Comparison of ENCODE assay signal across 8 cellular contexts in genomic region chr19:51016798-51017683, GRCh38. TPM values are rescaled to one million over a fixed set of nuclear protein-coding genes. Genes with fewer than 3 reads are reported as not detected.
A peak's percentile ranks its signal among the peaks of the same experiment; 100 is the strongest.
DNase-seq lines count a peak whose midpoint lies in the region; ATAC-seq and TF ChIP-seq lines count a peak whose summit lies in the region.

No MANE protein-coding gene starts in this region.

- H3K36me3 ChIP-seq in heart left ventricle (no peaks in the 10 kb centered on the region), trophoblast cell (ENCODE audit: control insufficient read depth in 1 of 2, insufficient read depth in 2 of 2, low read length in 2 of 2) (no peaks in the 10 kb centered on the region)

- H3K4me1 Mint-ChIP-seq in activated T-helper 17 cell treated with anti-CD3 and anti-CD28 coated beads, Interleukin-2, amount 50 U/mL, for 72 hours, result peaks cover 11% of the 10 kb centered on the region

- no peak for TF ChIP-seq POLR2A in heart left ventricle (IDR thresholded peaks at IDR 0.05)

- H3K9ac ChIP-seq in trophoblast cell (ENCODE audit: low read length), result no peak overlapping the region

- TF ChIP-seq CTCF in heart left ventricle (IDR thresholded peaks at IDR 0.05), result peak; percentile 28 to 76 (median 60)

- H3K4me1 ChIP-seq in heart left ventricle (peaks cover 0 to 33% (median 15%) of the 10 kb centered on the region in 12 donors), trophoblast cell (ENCODE audit: control insufficient read depth in 1 of 2, insufficient read depth in 2 of 2, low read length in 2 of 2) (peaks cover 7 to 8% of the 10 kb centered on the region in 2 experiments)

- H3K27ac ChIP-seq in heart left ventricle, result no peak overlapping the region
- no peak overlapping the region for H3K27ac ChIP-seq in trophoblast cell (ENCODE audit: low read depth, low read length)

- H3K4ac ChIP-seq in trophoblast cell (ENCODE audit: low read depth, low read length), result no peak overlapping the region

- WGBS in heart left ventricle, 4 donors, result 2 to 3% (median 2%) methylated on average over 50 to 68 of the region's 68 CpGs
- no CpG with 5 or more reads among the region's 68 CpGs for WGBS in trophoblast cell (ENCODE audit: extremely low coverage, insufficient coverage, insufficient read length)

- H3K27ac Mint-ChIP-seq in activated T-helper 17 cell treated with anti-CD3 and anti-CD28 coated beads, Interleukin-2, amount 50 U/mL, for 72 hours, result no peak overlapping the region

- intact Hi-C loops in Right ventricle myocardium inferior (cut with DNase I) (loop anchor here (10.0 kb wide), 1 partner anchor 148 kb away; no protein-coding TSS in a partner anchor), cardiac septum (cut with DNase I) (no loop called here), heart left ventricle (cut with DNase I) (loop anchor here in 3 of 10 donors (5.0 to 10.0 kb wide), 3 partner anchors 80 to 148 kb away; no protein-coding TSS in a partner anchor)

- no peaks in the 10 kb centered on the region for H3K79me2 ChIP-seq in trophoblast cell (ENCODE audit: control insufficient read depth, insufficient read depth, low read length, poor library complexity)

- H3K36me3 Mint-ChIP-seq in activated T-helper 17 cell treated with anti-CD3 and anti-CD28 coated beads, Interleukin-2, amount 50 U/mL, for 72 hours (ENCODE audit: low read depth), result peaks cover 12% of the 10 kb centered on the region

- no peaks in the 10 kb centered on the region for H3K79me1 ChIP-seq in trophoblast cell (ENCODE audit: low read length)

- peak; percentile 21 for ATAC-seq in Right ventricle myocardium inferior
- peak; percentile 50 for ATAC-seq in activated T-helper 17 cell treated with anti-CD3 and anti-CD28 coated beads, Interleukin-2, amount 50 U/mL, for 72 hours (replicated peaks)
- ATAC-seq in heart left ventricle, result peak in 3 of 4 donors; percentile 39 to 65 (median 57)
- ATAC-seq in HG03565 (IDR thresholded peaks at IDR 0.05; ENCODE audit: unreplicated experiment), result no peak

- H2AK5ac ChIP-seq in trophoblast cell (ENCODE audit: low read length), result no peak overlapping the region

- peaks cover 51% of the 10 kb centered on the region for H3K27me3 Mint-ChIP-seq in activated T-helper 17 cell treated with anti-CD3 and anti-CD28 coated beads, Interleukin-2, amount 50 U/mL, for 72 hours

- H2BK120ac ChIP-seq in trophoblast cell (ENCODE audit: insufficient read depth, low read length, poor library complexity), result no peak overlapping the region

- H4K91ac ChIP-seq in trophoblast cell (ENCODE audit: low read depth, low read length), result no peak overlapping the region

- H3K9me3 Mint-ChIP-seq in activated T-helper 17 cell treated with anti-CD3 and anti-CD28 coated beads, Interleukin-2, amount 50 U/mL, for 72 hours, result no peaks in the 10 kb centered on the region

- H3K18ac ChIP-seq in trophoblast cell (ENCODE audit: low read length), result peak overlapping the region; percentile 20

- H3K27me3 ChIP-seq in heart left ventricle, result peaks cover 30 to 78% (median 56%) of the 10 kb centered on the region in 9 donors
- H3K27me3 ChIP-seq in trophoblast cell (ENCODE audit: insufficient read depth, low read length), result peaks cover 19% of the 10 kb centered on the region

- no peak for DNase-seq in Right ventricle myocardium inferior (ENCODE audit: missing footprints)
- DNase-seq in cardiac septum (ENCODE audit: low spot score), result no peak
- peak; percentile 47 for DNase-seq in NCI-H82 (lab: John Stamatoyannopoulos, UW)
- peak in 3 of 5 donors; percentile 30 to 55 (median 43) for DNase-seq in heart left ventricle
- peak in 1 of 2 donors; percentile 26 for DNase-seq in trophoblast cell
- no peak for DNase-seq in GF-D8 (lab: John Stamatoyannopoulos, UW)

- no peak overlapping the region for H2BK12ac ChIP-seq in trophoblast cell (ENCODE audit: low read length)

- peak overlapping the region; percentile 34 for H3K14ac ChIP-seq in trophoblast cell (ENCODE audit: low read length)

- H4K12ac ChIP-seq in trophoblast cell (ENCODE audit: low read depth, low read length), result peak overlapping the region; percentile 39

- no peak overlapping the region for H3K23ac ChIP-seq in trophoblast cell (ENCODE audit: low read length)

- peak overlapping the region; percentile 36 for H4K8ac ChIP-seq in trophoblast cell (ENCODE audit: low read depth, low read length)

- peak overlapping the region; percentile 33 for H2AFZ ChIP-seq in trophoblast cell (ENCODE audit: insufficient read depth, low read length, poor library complexity)

- H3K9me3 ChIP-seq in heart left ventricle (no peaks in the 10 kb centered on the region), trophoblast cell (ENCODE audit: insufficient read depth, low read depth, low read length) (no peaks in the 10 kb centered on the region)

- no peak overlapping the region for H3K4me3 Mint-ChIP-seq in activated T-helper 17 cell treated with anti-CD3 and anti-CD28 coated beads, Interleukin-2, amount 50 U/mL, for 72 hours

- H2BK5ac ChIP-seq in trophoblast cell (ENCODE audit: low read depth, low read length, poor library complexity), result no peak overlapping the region

- peak overlapping the region in 11 of 12 donors; percentile 7 to 48 (median 37) for H3K4me3 ChIP-seq in heart left ventricle
- H3K4me3 ChIP-seq in trophoblast cell (ENCODE audit: low read depth, low read length), result peak overlapping the region; percentile 56

- H3K4me2 ChIP-seq in trophoblast cell (ENCODE audit: low read length), result peak overlapping the region; percentile 61

RNA-seq across cellular contexts. Expression of gene KLK10, which starts 2.5 kb away (rescaled TPM):
- total RNA-seq in Right ventricle myocardium inferior (not detected), cardiac septum (not detected), heart left ventricle (1 to 10 TPM in 1 of 9 donors, under 1 TPM in 4, not detected in 4; 0.12 to 4.0 (median 0.37) TPM)
- total RNA-seq in activated T-helper 17 cell treated with anti-CD3 and anti-CD28 coated beads, Interleukin-2, amount 50 U/mL, for 72 hours, result not detected
- polyA plus RNA-seq in heart left ventricle, result under 1 TPM in 1 of 2 donors, not detected in 1; 0.33 TPM
- 0.79 and 0.94 TPM in 2 replicates for polyA plus RNA-seq in trophoblast cell (2013)

RNA-seq across cellular contexts. Expression of gene KLK11, which starts 9.4 kb away (rescaled TPM):
- not detected for total RNA-seq in Right ventricle myocardium inferior
- not detected for total RNA-seq in cardiac septum
- total RNA-seq in activated T-helper 17 cell treated with anti-CD3 and anti-CD28 coated beads, Interleukin-2, amount 50 U/mL, for 72 hours, result not detected
- 10 to 100 TPM in 1 of 9 donors, under 1 TPM in 1, not detected in 7; 0.32 to 19.1 TPM for total RNA-seq in heart left ventricle
- under 1 TPM; 0.35 to 0.42 TPM for polyA plus RNA-seq in heart left ventricle
- not detected in 2 replicates for polyA plus RNA-seq in trophoblast cell (2013)

RNA-seq across cellular contexts. Expression of gene KLK8, which starts 15.6 kb away (rescaled TPM):
- total RNA-seq in Right ventricle myocardium inferior (not detected), cardiac septum (not detected), heart left ventricle (1 to 10 TPM in 1 of 9 donors, not detected in 8; 1.9 TPM)
- not detected for total RNA-seq in activated T-helper 17 cell treated with anti-CD3 and anti-CD28 coated beads, Interleukin-2, amount 50 U/mL, for 72 hours
- polyA plus RNA-seq in heart left ventricle, result not detected
- 1.6 TPM in 2 replicates for polyA plus RNA-seq in trophoblast cell (2013)

RNA-seq across cellular contexts. Expression of gene KLK12, which starts 17.8 kb away (rescaled TPM):
- total RNA-seq in Right ventricle myocardium inferior (not detected), cardiac septum (not detected), heart left ventricle (not detected)
- total RNA-seq in activated T-helper 17 cell treated with anti-CD3 and anti-CD28 coated beads, Interleukin-2, amount 50 U/mL, for 72 hours, result not detected
- not detected for polyA plus RNA-seq in heart left ventricle
- not detected in 2 replicates for polyA plus RNA-seq in trophoblast cell (2013)

RNA-seq across cellular contexts. Expression of gene KLK7, which starts 33.3 kb away (rescaled TPM):
- total RNA-seq in Right ventricle myocardium inferior (not detected), cardiac septum (not detected), heart left ventricle (1 to 10 TPM in 1 of 9 donors, not detected in 8; 4.1 TPM)
- total RNA-seq in activated T-helper 17 cell treated with anti-CD3 and anti-CD28 coated beads, Interleukin-2, amount 50 U/mL, for 72 hours, result not detected
- polyA plus RNA-seq in heart left ventricle, result not detected
- polyA plus RNA-seq in trophoblast cell (2013), result 0.21 and 0.26 TPM in 2 replicates

Comparison
In these comparisons a context has a peak if more than half of its experiments do, and no peak if none do; other contexts are left out.
1. DNase-seq: peak in NCI-H82 (single experiment) and heart left ventricle (3 of 5); none in Right ventricle myocardium inferior (single experiment), cardiac septum (single experiment) and GF-D8 (single experiment).